In the genomic region with DNA sequence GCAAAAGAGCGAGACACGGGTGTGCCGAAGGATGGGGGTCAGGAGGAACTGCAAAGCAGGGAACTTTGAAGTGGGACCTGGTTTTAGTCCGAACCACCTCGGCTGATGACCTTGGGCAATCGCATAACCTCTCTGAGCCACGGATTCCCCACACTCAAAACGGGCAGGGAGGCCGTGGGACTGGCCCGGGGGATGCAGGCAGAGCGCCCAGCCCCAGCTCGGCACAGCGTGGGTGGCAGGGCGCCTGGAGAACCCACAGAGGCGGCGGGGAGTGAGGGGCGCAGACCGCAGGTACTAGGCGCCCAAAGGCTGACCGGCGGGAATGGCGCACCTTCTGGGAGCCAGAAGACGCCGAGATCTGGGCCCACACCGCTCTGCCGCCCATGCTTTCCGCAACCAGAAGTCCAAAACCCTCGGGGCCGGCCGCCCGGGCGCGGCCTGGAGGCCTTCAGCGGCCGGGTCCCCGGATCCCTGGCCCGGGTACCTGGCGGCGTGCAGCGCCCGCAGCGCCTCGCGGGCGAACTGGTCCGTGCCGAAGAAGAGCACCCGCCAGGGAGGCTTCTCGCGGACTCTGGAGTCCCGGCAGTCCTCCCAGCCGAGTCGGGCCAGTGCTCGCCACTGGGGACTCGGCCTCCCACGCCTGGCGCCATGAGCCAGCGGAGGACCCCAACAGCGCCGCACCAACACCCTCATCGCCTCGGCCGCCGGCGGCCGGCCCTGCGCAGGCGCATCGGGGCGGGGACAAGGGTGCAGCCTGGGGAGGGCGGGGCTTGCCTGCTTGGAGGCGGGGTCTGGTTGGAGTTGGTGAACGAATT, we compare ENCODE assay signal across 8 cellular contexts. TPM values are rescaled to one million over a fixed set of nuclear protein-coding genes. Genes with fewer than 3 reads are reported as not detected.
A peak's percentile ranks its signal among the peaks of the same experiment; 100 is the strongest.
DNase-seq lines count a peak whose midpoint lies in the region; ATAC-seq and TF ChIP-seq lines count a peak whose summit lies in the region.

Gene MTFMT, minus strand, starts transcription at position 719 of the 815 bp plus-strand sequence. Its CDS starts 26 bp downstream, at position 693.

- H3K36me3 ChIP-seq in BJ (ENCODE audit: control insufficient read depth, insufficient read depth, low read length) (peaks cover 8% of the 10 kb centered on the region), NT2/D1 (ENCODE audit: insufficient read depth, insufficient read length, low read length) (peaks cover 25% of the 10 kb centered on the region)

- H3K27me3 ChIP-seq in BJ (ENCODE audit: control insufficient read depth, insufficient read depth, low read length): peaks cover 3% of the 10 kb centered on the region; the same call in 1 of the 2 replicates
- H3K27me3 ChIP-seq in NT2/D1 (ENCODE audit: insufficient read depth, insufficient read length): no peaks in the 10 kb centered on the region

- in situ Hi-C loops in endometrial microvascular endothelial cells (cut with HindIII; ENCODE audit: inconsistent ontology term, low pct_unique_long_range_greater_than_20kb, low sequenced_read_pairs): no loop called here

- CTCF ChIA-PET in BJ (lab: Yijun Ruan, JAX): no interaction called here

- DNase-seq in BJ (ENCODE audit: low read depth) (no peak), NT2/D1 (ENCODE audit: low read depth, low spot score) (peak; percentile 69), midbrain (lab: John Stamatoyannopoulos, UW) (peak; percentile 90)
- DNase-seq in activated CD8-positive, alpha-beta memory T cell treated with anti-CD3 and anti-CD28 coated beads, Interleukin-2, amount 50 U/mL, for 24 hours (ENCODE audit: extremely low read depth): peak; percentile 79
- DNase-seq in stimulated activated CD8-positive, alpha-beta memory T cell treated with anti-CD3 and anti-CD28 coated beads, Interleukin-15, amount 100 ng/mL, for 4 hours (ENCODE audit: low read depth in 2 of 2): peak; percentile 82 to 88

- H3K9ac ChIP-seq in NT2/D1 (ENCODE audit: insufficient read length, low read depth): peak within 1 kb of the TSS; percentile 94

- peak within 1 kb of the TSS; percentile 91 for H3K4me3 ChIP-seq in BJ (ENCODE audit: low read depth, low read length)
- peak within 1 kb of the TSS; percentile 89 for H3K4me3 ChIP-seq in NT2/D1 (ENCODE audit: insufficient read length, low read depth)

- H3K9me3 ChIP-seq in NT2/D1 (ENCODE audit: insufficient read depth, low read length): no peaks in the 10 kb centered on the region

- H3K4me1 ChIP-seq in NT2/D1 (ENCODE audit: insufficient read depth, insufficient read length): peaks cover 2% of the 10 kb centered on the region

- no peak for TF ChIP-seq CTCF in BJ (IDR thresholded peaks at IDR 0.05; ENCODE audit: insufficient read depth, low read depth, low read length)

- TF ChIP-seq POLR2A in GM19099 (IDR thresholded peaks at IDR 0.05; ENCODE audit: extremely low read depth, insufficient read length, low read depth): peak; percentile 90

- POLR2A ChIA-PET in BJ (lab: Charles Lee): no interaction called here

- ATAC-seq in HG03520 (IDR thresholded peaks at IDR 0.05; ENCODE audit: unreplicated experiment): peak; percentile 79

RNA-seq across cellular contexts. Expression of gene MTFMT, which starts in this region (rescaled TPM):
- 6.4 and 9.6 TPM in 2 replicates for polyA plus RNA-seq in BJ (2011; rRNA removed)
- polyA minus RNA-seq in BJ (2011; rRNA and poly(A)+ RNA removed): 2.9 and 3.2 TPM in 2 replicates
- 28.9 TPM for total RNA-seq in endometrial microvascular endothelial cells (ENCODE audit: inconsistent ontology term)
